Comparison of ENCODE assay signal across 1 cellular context in the genomic region with DNA sequence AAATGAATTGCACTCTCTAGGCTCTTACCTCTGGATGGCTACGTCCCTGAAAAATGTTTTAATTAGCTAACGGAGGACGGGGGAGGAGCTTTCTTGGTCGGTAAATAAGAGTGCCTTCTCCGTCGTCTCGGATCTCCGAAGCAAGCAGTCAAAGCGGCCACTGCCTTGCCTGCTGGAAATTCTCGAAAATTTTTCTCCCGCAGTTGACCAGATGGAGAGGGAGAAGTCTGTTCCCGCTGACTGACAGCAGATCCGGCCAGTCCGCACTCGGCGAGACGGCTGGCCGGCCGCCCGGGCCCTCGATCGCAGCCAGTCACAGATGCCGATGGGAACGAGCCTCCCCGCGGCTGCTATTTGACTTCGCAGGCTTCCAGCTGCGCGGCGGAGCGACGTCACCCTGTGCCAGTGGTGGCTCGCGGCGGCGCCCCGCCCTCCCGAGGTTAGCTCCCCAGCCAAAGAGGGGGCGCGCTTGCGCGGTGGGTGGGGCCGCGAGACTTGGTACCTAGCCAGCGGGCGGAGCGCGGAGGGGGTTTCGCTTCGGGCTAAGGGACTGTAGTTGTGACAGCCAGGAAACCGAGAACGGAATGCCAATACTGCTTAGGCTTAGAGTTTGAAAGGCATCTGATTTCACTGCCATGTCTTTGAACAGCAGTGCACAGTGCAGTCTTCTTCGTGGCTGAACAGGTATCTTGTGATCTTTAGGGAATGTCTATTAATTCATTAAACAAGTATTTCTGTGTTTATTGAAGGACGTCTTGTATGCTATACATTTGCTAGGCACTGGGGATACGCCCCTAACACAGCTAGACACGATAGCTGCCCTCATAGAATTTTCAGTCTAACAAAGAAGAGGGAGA.
A peak's percentile ranks its signal among the peaks of the same experiment; 100 is the strongest.
TF ChIP-seq lines count a peak whose summit lies in the region.

A gene (minus strand): TSS at position 184 of the 857 bp plus-strand sequence. CDS start 5,978 bp downstream, outside the sequence.

TF ChIP-seq in liver, 16 proteins besides CTCF, POLR2A, EP300 and RAD21 (continued from another document):
- TF ChIP-seq, protein P1, sequence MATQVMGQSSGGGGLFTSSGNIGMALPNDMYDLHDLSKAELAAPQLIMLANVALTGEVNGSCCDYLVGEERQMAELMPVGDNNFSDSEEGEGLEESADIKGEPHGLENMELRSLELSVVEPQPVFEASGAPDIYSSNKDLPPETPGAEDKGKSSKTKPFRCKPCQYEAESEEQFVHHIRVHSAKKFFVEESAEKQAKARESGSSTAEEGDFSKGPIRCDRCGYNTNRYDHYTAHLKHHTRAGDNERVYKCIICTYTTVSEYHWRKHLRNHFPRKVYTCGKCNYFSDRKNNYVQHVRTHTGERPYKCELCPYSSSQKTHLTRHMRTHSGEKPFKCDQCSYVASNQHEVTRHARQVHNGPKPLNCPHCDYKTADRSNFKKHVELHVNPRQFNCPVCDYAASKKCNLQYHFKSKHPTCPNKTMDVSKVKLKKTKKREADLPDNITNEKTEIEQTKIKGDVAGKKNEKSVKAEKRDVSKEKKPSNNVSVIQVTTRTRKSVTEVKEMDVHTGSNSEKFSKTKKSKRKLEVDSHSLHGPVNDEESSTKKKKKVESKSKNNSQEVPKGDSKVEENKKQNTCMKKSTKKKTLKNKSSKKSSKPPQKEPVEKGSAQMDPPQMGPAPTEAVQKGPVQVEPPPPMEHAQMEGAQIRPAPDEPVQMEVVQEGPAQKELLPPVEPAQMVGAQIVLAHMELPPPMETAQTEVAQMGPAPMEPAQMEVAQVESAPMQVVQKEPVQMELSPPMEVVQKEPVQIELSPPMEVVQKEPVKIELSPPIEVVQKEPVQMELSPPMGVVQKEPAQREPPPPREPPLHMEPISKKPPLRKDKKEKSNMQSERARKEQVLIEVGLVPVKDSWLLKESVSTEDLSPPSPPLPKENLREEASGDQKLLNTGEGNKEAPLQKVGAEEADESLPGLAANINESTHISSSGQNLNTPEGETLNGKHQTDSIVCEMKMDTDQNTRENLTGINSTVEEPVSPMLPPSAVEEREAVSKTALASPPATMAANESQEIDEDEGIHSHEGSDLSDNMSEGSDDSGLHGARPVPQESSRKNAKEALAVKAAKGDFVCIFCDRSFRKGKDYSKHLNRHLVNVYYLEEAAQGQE (IDR thresholded peaks at IDR 0.05), result peak; percentile 70
- TF ChIP-seq FOXA2 (IDR thresholded peaks at IDR 0.05), result no peak
- TF ChIP-seq SP1 (IDR thresholded peaks at IDR 0.05), result peak; percentile 90
- TF ChIP-seq TAF1 (conservative IDR thresholded peaks at IDR 0.05), result peak; percentile 60
- peak in 1 of 2 donors; percentile 8 for TF ChIP-seq HNF4A (conservative IDR thresholded peaks at IDR 0.05)
- TF ChIP-seq, protein P2, sequence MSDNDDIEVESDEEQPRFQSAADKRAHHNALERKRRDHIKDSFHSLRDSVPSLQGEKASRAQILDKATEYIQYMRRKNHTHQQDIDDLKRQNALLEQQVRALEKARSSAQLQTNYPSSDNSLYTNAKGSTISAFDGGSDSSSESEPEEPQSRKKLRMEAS (IDR thresholded peaks at IDR 0.05), result peak; percentile 24
- TF ChIP-seq YY1 (IDR thresholded peaks at IDR 0.05), result peak; percentile 29
- TF ChIP-seq RXRA (IDR thresholded peaks at IDR 0.05), result no peak
- TF ChIP-seq, protein P3, sequence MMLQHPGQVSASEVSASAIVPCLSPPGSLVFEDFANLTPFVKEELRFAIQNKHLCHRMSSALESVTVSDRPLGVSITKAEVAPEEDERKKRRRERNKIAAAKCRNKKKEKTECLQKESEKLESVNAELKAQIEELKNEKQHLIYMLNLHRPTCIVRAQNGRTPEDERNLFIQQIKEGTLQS (IDR thresholded peaks at IDR 0.05), result no peak
- TF ChIP-seq NR2F2 (IDR thresholded peaks at IDR 0.05), result no peak
- TF ChIP-seq EGR1 (IDR thresholded peaks at IDR 0.05; ENCODE audit: low read depth in 2 of 2), result peak in 1 of 2 donors; percentile 54
